1 cellular context compared by ENCODE assay signal in the genomic region with DNA sequence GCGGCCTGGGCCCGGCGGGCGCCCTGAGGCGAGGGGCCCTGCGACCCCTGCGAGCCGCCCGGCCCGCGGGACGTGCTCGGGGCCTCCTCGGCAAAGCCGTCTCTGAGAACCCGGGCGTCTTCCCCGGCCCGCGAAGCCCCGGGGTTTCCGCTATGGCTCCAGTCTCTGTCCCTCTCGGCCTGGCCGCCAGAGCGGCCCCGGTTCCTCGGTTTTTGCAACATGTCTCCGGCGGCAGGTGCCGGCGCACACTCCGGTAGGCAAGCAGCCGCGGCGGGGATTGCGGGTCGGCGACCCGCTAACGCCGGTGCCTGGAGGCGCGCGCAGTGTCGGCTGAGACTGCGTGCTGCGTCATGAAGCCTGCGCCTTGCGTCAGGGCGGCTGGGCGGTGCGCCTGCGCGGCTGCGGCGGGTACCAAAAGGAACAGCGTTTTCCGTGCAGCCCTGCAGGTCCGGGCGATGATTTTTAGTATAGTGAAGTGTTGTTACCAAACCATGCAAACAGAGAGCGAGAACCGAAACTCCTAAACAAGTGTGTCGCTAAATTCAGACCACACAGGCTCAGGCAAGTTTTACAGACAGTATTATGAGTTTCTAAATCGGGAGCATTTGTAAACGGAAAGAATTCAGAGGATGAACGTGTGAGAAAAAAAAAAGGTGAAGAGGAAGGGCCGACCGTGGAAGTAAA.
TF ChIP-seq lines count a peak whose summit lies in the region.

Gene NSMCE3, minus strand, starts transcription at position 338 of the 684 bp plus-strand sequence. Its CDS starts 117 bp downstream, at position 221.

TF ChIP-seq in HepG2, 621 proteins besides CTCF, POLR2A, EP300 and RAD21 (continued from another document and continues in another):
- TF ChIP-seq, protein P1, sequence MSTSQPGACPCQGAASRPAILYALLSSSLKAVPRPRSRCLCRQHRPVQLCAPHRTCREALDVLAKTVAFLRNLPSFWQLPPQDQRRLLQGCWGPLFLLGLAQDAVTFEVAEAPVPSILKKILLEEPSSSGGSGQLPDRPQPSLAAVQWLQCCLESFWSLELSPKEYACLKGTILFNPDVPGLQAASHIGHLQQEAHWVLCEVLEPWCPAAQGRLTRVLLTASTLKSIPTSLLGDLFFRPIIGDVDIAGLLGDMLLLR (CRISPR knock-in tag; IDR thresholded peaks at IDR 0.05), result no peak
- peak; percentile 49; the same call in 1 of the 2 replicates for TF ChIP-seq SAP130 (CRISPR knock-in tag; IDR thresholded peaks at IDR 0.05; ENCODE audit: low read depth)
- TF ChIP-seq GMEB1 (CRISPR knock-in tag; IDR thresholded peaks at IDR 0.05; ENCODE audit: borderline replicate concordance), result peak; percentile 98
- TF ChIP-seq JUND (CRISPR knock-in tag; IDR thresholded peaks at IDR 0.05), result no peak
- no peak for TF ChIP-seq ZEB1 (IDR thresholded peaks at IDR 0.05; ENCODE audit: insufficient replicate concordance, low read depth)
- TF ChIP-seq TGIF2 (CRISPR knock-in tag; IDR thresholded peaks at IDR 0.05), result 0 out of 2 replicates have a peak, but pooled peaks have one; percentile 34
- TF ChIP-seq, protein P2, sequence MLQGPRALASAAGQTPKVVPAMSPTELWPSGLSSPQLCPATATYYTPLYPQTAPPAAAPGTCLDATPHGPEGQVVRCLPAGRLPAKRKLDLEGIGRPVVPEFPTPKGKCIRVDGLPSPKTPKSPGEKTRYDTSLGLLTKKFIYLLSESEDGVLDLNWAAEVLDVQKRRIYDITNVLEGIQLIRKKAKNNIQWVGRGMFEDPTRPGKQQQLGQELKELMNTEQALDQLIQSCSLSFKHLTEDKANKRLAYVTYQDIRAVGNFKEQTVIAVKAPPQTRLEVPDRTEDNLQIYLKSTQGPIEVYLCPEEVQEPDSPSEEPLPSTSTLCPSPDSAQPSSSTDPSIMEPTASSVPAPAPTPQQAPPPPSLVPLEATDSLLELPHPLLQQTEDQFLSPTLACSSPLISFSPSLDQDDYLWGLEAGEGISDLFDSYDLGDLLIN (CRISPR knock-in tag; IDR thresholded peaks at IDR 0.05; ENCODE audit: borderline replicate concordance), result no peak
- TF ChIP-seq, protein P3, sequence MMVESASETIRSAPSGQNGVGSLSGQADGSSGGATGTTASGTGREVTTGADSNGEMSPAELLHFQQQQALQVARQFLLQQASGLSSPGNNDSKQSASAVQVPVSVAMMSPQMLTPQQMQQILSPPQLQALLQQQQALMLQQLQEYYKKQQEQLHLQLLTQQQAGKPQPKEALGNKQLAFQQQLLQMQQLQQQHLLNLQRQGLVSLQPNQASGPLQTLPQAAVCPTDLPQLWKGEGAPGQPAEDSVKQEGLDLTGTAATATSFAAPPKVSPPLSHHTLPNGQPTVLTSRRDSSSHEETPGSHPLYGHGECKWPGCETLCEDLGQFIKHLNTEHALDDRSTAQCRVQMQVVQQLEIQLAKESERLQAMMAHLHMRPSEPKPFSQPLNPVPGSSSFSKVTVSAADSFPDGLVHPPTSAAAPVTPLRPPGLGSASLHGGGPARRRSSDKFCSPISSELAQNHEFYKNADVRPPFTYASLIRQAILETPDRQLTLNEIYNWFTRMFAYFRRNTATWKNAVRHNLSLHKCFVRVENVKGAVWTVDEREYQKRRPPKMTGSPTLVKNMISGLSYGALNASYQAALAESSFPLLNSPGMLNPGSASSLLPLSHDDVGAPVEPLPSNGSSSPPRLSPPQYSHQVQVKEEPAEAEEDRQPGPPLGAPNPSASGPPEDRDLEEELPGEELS (CRISPR knock-in tag; IDR thresholded peaks at IDR 0.05), result 0 out of 2 replicates have a peak, but pooled peaks have one; percentile 16
- no peak for TF ChIP-seq ZNF749 (CRISPR knock-in tag; IDR thresholded peaks at IDR 0.05; ENCODE audit: borderline replicate concordance)
- peak; percentile 42; the same call in 1 of the 2 replicates for TF ChIP-seq PITX1 (CRISPR knock-in tag; IDR thresholded peaks at IDR 0.05)
- no peak for TF ChIP-seq ZNF160 (CRISPR knock-in tag; IDR thresholded peaks at IDR 0.05)
- TF ChIP-seq ZNF234 (CRISPR knock-in tag; conservative IDR thresholded peaks at IDR 0.05), result no peak
- no peak for TF ChIP-seq RFX5 (IDR thresholded peaks at IDR 0.05; ENCODE audit: low read depth, low read length)
- TF ChIP-seq, protein P4, sequence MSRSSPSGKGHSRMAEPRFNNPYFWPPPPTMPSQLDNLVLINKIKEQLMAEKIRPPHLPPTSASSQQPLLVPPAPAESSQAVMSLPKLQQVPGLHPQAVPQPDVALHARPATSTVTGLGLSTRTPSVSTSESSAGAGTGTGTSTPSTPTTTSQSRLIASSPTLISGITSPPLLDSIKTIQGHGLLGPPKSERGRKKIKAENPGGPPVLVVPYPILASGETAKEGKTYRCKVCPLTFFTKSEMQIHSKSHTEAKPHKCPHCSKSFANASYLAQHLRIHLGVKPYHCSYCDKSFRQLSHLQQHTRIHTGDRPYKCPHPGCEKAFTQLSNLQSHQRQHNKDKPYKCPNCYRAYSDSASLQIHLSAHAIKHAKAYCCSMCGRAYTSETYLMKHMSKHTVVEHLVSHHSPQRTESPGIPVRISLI (CRISPR knock-in tag; IDR thresholded peaks at IDR 0.05; ENCODE audit: borderline replicate concordance), result peak; percentile 11; the same call in 1 of the 2 replicates
- TF ChIP-seq SMAD1 (CRISPR knock-in tag; IDR thresholded peaks at IDR 0.05; ENCODE audit: borderline replicate concordance, low read depth), result no peak
- TF ChIP-seq ZFP62 (CRISPR knock-in tag; IDR thresholded peaks at IDR 0.05), result no peak
- TF ChIP-seq ZNF256 (CRISPR knock-in tag; conservative IDR thresholded peaks at IDR 0.05), result no peak
- no peak for TF ChIP-seq DR1 (CRISPR knock-in tag; IDR thresholded peaks at IDR 0.05)
- no peak for TF ChIP-seq SIN3B (IDR thresholded peaks at IDR 0.05; ENCODE audit: low read length)
- peak; percentile 67; the same call in 1 of the 2 replicates for TF ChIP-seq ZNF232 (CRISPR knock-in tag; IDR thresholded peaks at IDR 0.05; ENCODE audit: borderline replicate concordance)
- no peak for TF ChIP-seq NFE2L2 (IDR thresholded peaks at IDR 0.05; ENCODE audit: low read length)
- TF ChIP-seq JARID2 (CRISPR knock-in tag; IDR thresholded peaks at IDR 0.05; ENCODE audit: insufficient replicate concordance), result no peak
- peak; percentile 29 for TF ChIP-seq ZNF263 (CRISPR knock-in tag; IDR thresholded peaks at IDR 0.05)
- TF ChIP-seq NR3C1 (CRISPR knock-in tag; IDR thresholded peaks at IDR 0.05), result no peak
- TF ChIP-seq SOX6 (IDR thresholded peaks at IDR 0.05), result no peak
- no peak for TF ChIP-seq SOX6 (CRISPR knock-in tag; IDR thresholded peaks at IDR 0.05)
- TF ChIP-seq, protein P5, sequence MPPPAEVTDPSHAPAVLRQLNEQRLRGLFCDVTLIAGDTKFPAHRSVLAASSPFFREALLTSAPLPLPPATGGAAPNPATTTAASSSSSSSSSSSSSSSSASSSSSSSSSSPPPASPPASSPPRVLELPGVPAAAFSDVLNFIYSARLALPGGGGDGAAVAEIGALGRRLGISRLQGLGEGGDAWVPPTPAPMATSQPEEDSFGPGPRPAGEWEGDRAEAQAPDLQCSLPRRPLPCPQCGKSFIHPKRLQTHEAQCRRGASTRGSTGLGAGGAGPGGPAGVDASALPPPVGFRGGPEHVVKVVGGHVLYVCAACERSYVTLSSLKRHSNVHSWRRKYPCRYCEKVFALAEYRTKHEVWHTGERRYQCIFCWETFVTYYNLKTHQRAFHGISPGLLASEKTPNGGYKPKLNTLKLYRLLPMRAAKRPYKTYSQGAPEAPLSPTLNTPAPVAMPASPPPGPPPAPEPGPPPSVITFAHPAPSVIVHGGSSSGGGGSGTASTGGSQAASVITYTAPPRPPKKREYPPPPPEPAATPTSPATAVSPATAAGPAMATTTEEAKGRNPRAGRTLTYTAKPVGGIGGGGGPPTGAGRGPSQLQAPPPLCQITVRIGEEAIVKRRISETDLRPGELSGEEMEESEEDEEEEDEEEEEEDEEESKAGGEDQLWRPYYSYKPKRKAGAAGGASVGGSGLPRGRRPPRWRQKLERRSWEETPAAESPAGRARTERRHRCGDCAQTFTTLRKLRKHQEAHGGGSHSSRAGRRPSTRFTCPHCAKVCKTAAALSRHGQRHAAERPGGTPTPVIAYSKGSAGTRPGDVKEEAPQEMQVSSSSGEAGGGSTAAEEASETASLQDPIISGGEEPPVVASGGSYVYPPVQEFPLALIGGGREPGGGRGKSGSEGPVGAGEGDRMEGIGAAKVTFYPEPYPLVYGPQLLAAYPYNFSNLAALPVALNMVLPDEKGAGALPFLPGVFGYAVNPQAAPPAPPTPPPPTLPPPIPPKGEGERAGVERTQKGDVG (CRISPR knock-in tag; IDR thresholded peaks at IDR 0.05; ENCODE audit: borderline replicate concordance), result no peak
- TF ChIP-seq, protein P6, sequence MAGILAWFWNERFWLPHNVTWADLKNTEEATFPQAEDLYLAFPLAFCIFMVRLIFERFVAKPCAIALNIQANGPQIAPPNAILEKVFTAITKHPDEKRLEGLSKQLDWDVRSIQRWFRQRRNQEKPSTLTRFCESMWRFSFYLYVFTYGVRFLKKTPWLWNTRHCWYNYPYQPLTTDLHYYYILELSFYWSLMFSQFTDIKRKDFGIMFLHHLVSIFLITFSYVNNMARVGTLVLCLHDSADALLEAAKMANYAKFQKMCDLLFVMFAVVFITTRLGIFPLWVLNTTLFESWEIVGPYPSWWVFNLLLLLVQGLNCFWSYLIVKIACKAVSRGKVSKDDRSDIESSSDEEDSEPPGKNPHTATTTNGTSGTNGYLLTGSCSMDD (CRISPR knock-in tag; IDR thresholded peaks at IDR 0.05), result no peak
- TF ChIP-seq ZNF605 (CRISPR knock-in tag; IDR thresholded peaks at IDR 0.05), result no peak
- no peak for TF ChIP-seq ZNF260 (CRISPR knock-in tag; IDR thresholded peaks at IDR 0.05; ENCODE audit: borderline replicate concordance, low read depth)
- no peak for TF ChIP-seq SNRNP70 (IDR thresholded peaks at IDR 0.05; ENCODE audit: low read depth, low read length)
- TF ChIP-seq ZNF230 (CRISPR knock-in tag; IDR thresholded peaks at IDR 0.05), result peak; percentile 70; the same call in 1 of the 2 replicates
- TF ChIP-seq, protein P7, sequence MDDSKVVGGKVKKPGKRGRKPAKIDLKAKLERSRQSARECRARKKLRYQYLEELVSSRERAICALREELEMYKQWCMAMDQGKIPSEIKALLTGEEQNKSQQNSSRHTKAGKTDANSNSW (CRISPR knock-in tag; IDR thresholded peaks at IDR 0.05; ENCODE audit: borderline replicate concordance), result no peak
- TF ChIP-seq ZNF703 (CRISPR knock-in tag; IDR thresholded peaks at IDR 0.05; ENCODE audit: borderline replicate concordance), result no peak
- no peak for TF ChIP-seq SKI (IDR thresholded peaks at IDR 0.05; ENCODE audit: partially characterized antibody)
- peak; percentile 62; the same call in 1 of the 2 replicates for TF ChIP-seq FOXK1 (CRISPR knock-in tag; IDR thresholded peaks at IDR 0.05; ENCODE audit: borderline replicate concordance, low read depth)
- TF ChIP-seq, protein P8, sequence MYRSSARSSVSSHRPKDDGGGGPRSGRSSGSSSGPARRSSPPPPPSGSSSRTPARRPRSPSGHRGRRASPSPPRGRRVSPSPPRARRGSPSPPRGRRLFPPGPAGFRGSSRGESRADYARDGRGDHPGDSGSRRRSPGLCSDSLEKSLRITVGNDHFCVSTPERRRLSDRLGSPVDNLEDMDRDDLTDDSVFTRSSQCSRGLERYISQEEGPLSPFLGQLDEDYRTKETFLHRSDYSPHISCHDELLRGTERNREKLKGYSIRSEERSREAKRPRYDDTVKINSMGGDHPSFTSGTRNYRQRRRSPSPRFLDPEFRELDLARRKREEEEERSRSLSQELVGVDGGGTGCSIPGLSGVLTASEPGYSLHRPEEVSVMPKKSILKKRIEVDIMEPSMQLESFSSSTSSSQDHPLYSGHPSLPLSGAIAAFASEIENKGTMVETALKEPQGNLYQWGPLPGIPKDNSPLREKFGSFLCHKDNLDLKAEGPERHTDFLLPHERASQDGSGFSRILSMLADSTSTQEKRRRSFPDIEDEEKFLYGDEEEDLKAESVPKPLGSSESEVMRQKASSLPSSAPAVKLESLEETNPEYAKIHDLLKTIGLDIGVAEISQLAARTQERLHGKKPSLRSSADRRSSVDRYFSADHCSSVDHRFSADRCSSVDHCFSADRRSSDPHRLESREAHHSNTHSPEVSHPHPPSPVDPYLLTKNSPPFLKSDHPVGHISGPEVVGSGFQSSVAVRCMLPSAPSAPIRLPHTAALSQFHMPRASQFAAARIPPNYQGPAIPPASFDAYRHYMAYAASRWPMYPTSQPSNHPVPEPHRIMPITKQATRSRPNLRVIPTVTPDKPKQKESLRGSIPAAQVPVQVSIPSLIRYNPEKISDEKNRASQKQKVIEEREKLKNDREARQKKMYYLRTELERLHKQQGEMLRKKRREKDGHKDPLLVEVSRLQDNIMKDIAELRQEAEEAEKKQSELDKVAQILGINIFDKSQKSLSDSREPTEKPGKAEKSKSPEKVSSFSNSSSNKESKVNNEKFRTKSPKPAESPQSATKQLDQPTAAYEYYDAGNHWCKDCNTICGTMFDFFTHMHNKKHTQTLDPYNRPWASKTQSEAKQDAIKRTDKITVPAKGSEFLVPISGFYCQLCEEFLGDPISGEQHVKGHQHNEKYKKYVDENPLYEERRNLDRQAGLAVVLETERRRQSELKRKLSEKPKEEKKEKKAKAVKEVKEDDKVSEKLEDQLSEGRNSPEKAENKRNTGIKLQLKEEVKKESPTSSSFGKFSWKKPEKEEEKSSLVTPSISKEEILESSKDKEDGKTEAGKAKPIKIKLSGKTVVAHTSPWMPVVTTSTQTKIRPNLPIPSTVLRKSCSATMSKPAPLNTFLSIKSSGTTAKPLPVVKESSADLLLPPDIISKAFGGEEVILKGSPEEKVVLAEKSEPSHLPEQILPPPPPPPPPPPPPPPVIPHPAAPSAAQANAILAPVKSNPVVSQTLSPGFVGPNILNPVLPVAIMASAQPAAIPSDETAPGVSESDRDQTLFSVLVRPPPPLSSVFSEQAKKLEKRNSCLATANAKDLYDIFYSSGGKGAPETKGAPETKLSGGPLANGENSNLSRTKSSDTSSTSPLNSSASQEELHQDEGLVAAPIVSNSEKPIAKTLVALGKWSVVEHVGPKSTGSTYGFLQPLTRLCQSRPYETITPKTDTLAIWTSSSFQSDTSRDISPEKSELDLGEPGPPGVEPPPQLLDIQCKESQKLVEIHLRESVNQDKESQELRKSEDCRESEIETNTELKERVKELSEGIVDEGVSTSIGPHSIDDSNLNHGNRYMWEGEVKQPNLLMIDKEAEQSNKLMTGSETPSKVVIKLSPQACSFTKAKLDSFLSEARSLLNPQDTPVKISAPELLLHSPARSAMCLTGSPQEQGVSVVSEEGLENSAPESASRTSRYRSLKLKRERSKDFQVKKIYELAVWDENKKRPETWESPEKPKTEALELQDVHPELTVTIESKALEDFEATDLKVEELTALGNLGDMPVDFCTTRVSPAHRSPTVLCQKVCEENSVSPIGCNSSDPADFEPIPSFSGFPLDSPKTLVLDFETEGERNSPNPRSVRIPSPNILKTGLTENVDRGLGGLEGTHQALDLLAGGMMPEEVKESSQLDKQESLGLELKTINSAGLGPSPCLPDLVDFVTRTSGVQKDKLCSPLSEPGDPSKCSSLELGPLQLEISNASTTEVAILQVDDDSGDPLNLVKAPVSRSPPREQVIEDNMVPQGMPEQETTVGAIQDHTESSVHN (CRISPR knock-in tag; IDR thresholded peaks at IDR 0.05), result no peak
